ENCODE assay signal across 8 cellular contexts in the genomic region with DNA sequence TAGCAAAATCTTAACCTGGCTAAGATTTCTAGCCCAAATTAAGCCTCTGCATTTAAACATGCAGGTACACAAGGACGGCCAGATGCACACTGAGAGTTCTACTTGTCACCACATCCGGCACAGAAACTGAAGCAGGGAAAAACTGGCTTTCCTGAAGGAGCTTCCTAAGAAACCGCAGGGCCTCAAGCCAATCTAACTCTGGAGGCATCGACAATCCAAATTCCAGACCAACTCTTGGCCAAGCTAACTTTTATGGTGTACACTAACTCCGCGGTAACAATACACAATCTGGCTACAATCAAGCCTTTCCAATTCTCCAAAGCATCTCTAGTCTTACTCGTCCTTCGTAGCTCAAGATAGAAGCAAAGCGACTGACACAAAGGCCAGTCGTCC. TPM values are rescaled to one million over a fixed set of nuclear protein-coding genes. Genes with fewer than 3 reads are reported as not detected.
DNase-seq lines count a peak whose midpoint lies in the region; ATAC-seq and TF ChIP-seq lines count a peak whose summit lies in the region.

No MANE protein-coding gene starts in this region.

- TF ChIP-seq CTCF in stomach (IDR thresholded peaks at IDR 0.05): no peak

- peaks cover 15 to 52% (median 40%) of the 10 kb centered on the region in 4 donors for H3K4me1 ChIP-seq in stomach

- TF ChIP-seq EP300 in stomach (IDR thresholded peaks at IDR 0.05): no peak

- H3K27ac ChIP-seq in stomach: peak overlapping the region; percentile 92 to 100 (median 98)

- H3K36me3 ChIP-seq in stomach: no peaks in the 10 kb centered on the region

- ATAC-seq in GM19467 (IDR thresholded peaks at IDR 0.05; ENCODE audit: unreplicated experiment) (peak; percentile 18), HG03571 (IDR thresholded peaks at IDR 0.05; ENCODE audit: unreplicated experiment) (peak; percentile 27)

- DNase-seq in EL (peak; percentile 79), stomach (no peak), NCI-H128 (lab: John Stamatoyannopoulos, UW; ENCODE audit: unreplicated experiment) (no peak)
- peak; percentile 21 to 22 for DNase-seq in activated T-cell treated with anti-CD3 and anti-CD28 coated beads, Interleukin-2, amount 50 U/mL, for 48 hours
- DNase-seq in stimulated activated CD4-positive, alpha-beta T cell treated with anti-CD3 and anti-CD28 coated beads, Interleukin-2, amount 100 ng/mL, for 48 hours: no peak

- no peaks in the 10 kb centered on the region for H3K27me3 ChIP-seq in stomach

- 0 to 3% (median 1%) methylated on average over 10 of the region's 10 CpGs for WGBS in stomach, 5 donors

- intact Hi-C loops in stomach (cut with DNase I; ENCODE audit: low total_unique reads): no loop called here

- H3K4me3 ChIP-seq in iPS-11a (ENCODE audit: low read depth, low read length): peak overlapping the region; percentile 86
- peak overlapping the region; percentile 86 to 100 (median 96) for H3K4me3 ChIP-seq in stomach

- H3K9me3 ChIP-seq in stomach: no peaks in the 10 kb centered on the region

- TF ChIP-seq POLR2A in stomach (IDR thresholded peaks at IDR 0.05): no peak

RNA-seq across cellular contexts. Expression of a gene that starts 1.2 kb away (rescaled TPM):
- total RNA-seq in stomach: 10 to 100 TPM in 3 of 5 donors, 1 to 10 TPM in 2; 3.2 to 40.2 (median 20.9) TPM
- polyA plus RNA-seq in stomach: 10 to 100 TPM in 1 of 3 donors, 1 to 10 TPM in 2; 2.8 to 11.3 (median 3.1) TPM

RNA-seq across cellular contexts. Expression of a gene that starts 36.9 kb away (rescaled TPM):
- total RNA-seq in stomach: 10 to 100 TPM in 1 of 5 donors, 1 to 10 TPM in 4; 4.1 to 11.3 (median 9.4) TPM
- polyA plus RNA-seq in stomach: 10 to 100 TPM in 2 of 3 donors, 1 to 10 TPM in 1; 8.1 to 19.6 (median 13.9) TPM

RNA-seq across cellular contexts. Expression of a gene that starts 46.9 kb away (rescaled TPM):
- total RNA-seq in stomach: 100 to 1,000 TPM in 3 of 5 donors, 10 to 100 TPM in 2; 80.5 to 419 (median 147) TPM
- polyA plus RNA-seq in stomach: 100 to 1,000 TPM; 178 to 219 (median 196) TPM

RNA-seq across cellular contexts. Expression of a gene that starts 59.2 kb away (rescaled TPM):
- total RNA-seq in stomach: under 1 TPM in 2 of 5 donors, not detected in 3; 0.37 to 0.87 TPM
- polyA plus RNA-seq in stomach: 1 to 10 TPM in 2 of 3 donors, not detected in 1; 3.1 to 5.5 TPM

Comparison
In these comparisons a context has a peak if more than half of its experiments do, and no peak if none do; other contexts are left out.
1. DNase-seq: peak in EL (single experiment) and activated T-cell treated with anti-CD3 and anti-CD28 coated beads, Interleukin-2, amount 50 U/mL, for 48 hours (2 of 2); none in stomach (single experiment), NCI-H128 (single experiment) and stimulated activated CD4-positive, alpha-beta T cell treated with anti-CD3 and anti-CD28 coated beads, Interleukin-2, amount 100 ng/mL, for 48 hours (0 of 2).